ENCODE assay signal across 24 cellular contexts in the genomic region with DNA sequence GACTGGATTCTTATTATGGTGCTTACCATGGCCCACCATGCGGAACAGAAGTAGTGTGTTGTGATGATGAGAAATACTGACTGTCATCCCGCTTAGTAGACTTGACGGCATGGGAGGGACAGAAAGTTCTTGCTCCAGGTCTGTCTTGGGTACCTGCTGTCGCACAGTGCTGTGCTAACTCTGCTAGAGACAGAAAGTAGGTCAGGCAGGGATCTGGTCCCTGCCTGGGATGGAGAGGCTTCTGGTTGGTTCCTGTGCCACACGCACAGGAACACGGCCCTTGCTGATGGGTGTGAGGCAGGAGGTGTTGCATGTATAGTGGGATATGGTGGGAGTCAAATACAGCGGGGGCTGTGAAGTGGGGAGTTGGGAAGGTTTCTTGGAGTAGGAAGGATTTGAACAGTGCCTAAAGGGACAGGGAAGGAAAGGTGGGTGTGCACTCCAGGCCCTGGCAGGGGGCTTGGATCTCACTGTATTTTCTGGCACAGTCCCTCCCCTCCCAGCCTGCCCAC.
"Had no signal": no experiment of that assay in that cellular context is flagged by ENCODE, and none has a peak within 500 bp of the region (broad histone marks: within the 10 kb centered on the region; RNA-seq: fewer than 3 reads in every experiment).

No MANE protein-coding gene starts in this region.

- H3K27ac ChIP-seq: brain microvascular endothelial cell, foreskin keratinocyte, psoas muscle, thyroid gland, uterus, VCaP had no signal

- H3K36me3 Mint-ChIP-seq: natural killer cell treated with Interleukin-12 subunit alpha and Interleukin-12 subunit beta and Interleukin-15 and Interleukin-18, amount 100 ng/mL, for 72 hours; T-cell had no signal

- H3K9me3 ChIP-seq: psoas muscle, thyroid gland, uterus had no signal

- H3K4me3 ChIP-seq: psoas muscle, thyroid gland, uterus had no signal

- H3K4me1 ChIP-seq: psoas muscle had no signal

- H3K9me3 Mint-ChIP-seq: activated CD4-positive, alpha-beta memory T cell treated with anti-CD3 and anti-CD28 coated beads, Interleukin-2, amount 10 ng/mL, durations not matched to agents 7 days and 5 days; activated T-cell treated with anti-CD3 and anti-CD28 coated beads, Interleukin-2, amount 50 U/mL, for 24 hours; central memory CD8-positive, alpha-beta T cell; effector memory CD8-positive, alpha-beta T cell; natural killer cell treated with Interleukin-12 subunit alpha and Interleukin-12 subunit beta and Interleukin-15 and Interleukin-18, amount 100 ng/mL, for 72 hours; T-cell had no signal

- DNase-seq: activated CD4-positive, alpha-beta memory T cell treated with anti-CD3 and anti-CD28 coated beads, Interleukin-2, amount 10 ng/mL, durations not matched to agents 7 days and 5 days; activated CD4-positive, alpha-beta T cell treated with anti-CD3 and anti-CD28 coated beads for 36 hours; activated effector memory CD4-positive, alpha-beta T cell treated with Interleukin-2 at 50 U/mL for 16 hours; activated T-cell treated with anti-CD3 and anti-CD28 coated beads, Interleukin-2, amount 50 U/mL, for 24 hours; amniotic stem cell; brain microvascular endothelial cell; dermis blood vessel endothelial cell; effector memory CD8-positive, alpha-beta T cell; foreskin keratinocyte; glutamatergic neuron; kidney glomerular epithelial cell; left ventricle myocardium superior; mesendoderm; psoas muscle; stimulated activated CD4-positive, alpha-beta T cell treated with anti-CD3 and anti-CD28 coated beads, Interleukin-2, amount 100 ng/mL, for 24 hours; T-cell; T1000; thyroid gland; uterus had no signal

- H3K27ac Mint-ChIP-seq: activated CD4-positive, alpha-beta memory T cell treated with anti-CD3 and anti-CD28 coated beads, Interleukin-2, amount 10 ng/mL, durations not matched to agents 7 days and 5 days; activated CD4-positive, alpha-beta T cell treated with anti-CD3 and anti-CD28 coated beads for 36 hours; activated naive CD8-positive, alpha-beta T cell; activated T-cell treated with anti-CD3 and anti-CD28 coated beads, Interleukin-2, amount 50 U/mL, for 24 hours; effector memory CD8-positive, alpha-beta T cell; natural killer cell treated with Interleukin-12 subunit alpha and Interleukin-12 subunit beta and Interleukin-15 and Interleukin-18, amount 100 ng/mL, for 72 hours; T-cell had no signal

- ATAC-seq: activated CD4-positive, alpha-beta T cell treated with anti-CD3 and anti-CD28 coated beads for 36 hours; effector memory CD8-positive, alpha-beta T cell; foreskin keratinocyte; left ventricle myocardium superior; natural killer cell treated with Interleukin-12 subunit alpha and Interleukin-12 subunit beta and Interleukin-15 and Interleukin-18, amount 100 ng/mL, for 72 hours; psoas muscle; sciatic nerve; T-cell had no signal

- H3K4me3 Mint-ChIP-seq: activated CD4-positive, alpha-beta memory T cell treated with anti-CD3 and anti-CD28 coated beads, Interleukin-2, amount 10 ng/mL, durations not matched to agents 7 days and 5 days; activated CD4-positive, alpha-beta T cell treated with anti-CD3 and anti-CD28 coated beads for 36 hours; activated naive CD8-positive, alpha-beta T cell; activated T-cell treated with anti-CD3 and anti-CD28 coated beads, Interleukin-2, amount 50 U/mL, for 24 hours; central memory CD8-positive, alpha-beta T cell; effector memory CD8-positive, alpha-beta T cell; natural killer cell treated with Interleukin-12 subunit alpha and Interleukin-12 subunit beta and Interleukin-15 and Interleukin-18, amount 100 ng/mL, for 72 hours; T-cell had no signal

- H3K36me3 ChIP-seq: thyroid gland, uterus had no signal

- H3K27me3 ChIP-seq: brain microvascular endothelial cell, foreskin keratinocyte, thyroid gland, uterus had no signal
